8 cellular contexts compared by ENCODE assay signal in genomic region chr4:15756361-15756861, GRCh38. TPM values are rescaled to one million over a fixed set of nuclear protein-coding genes. Genes with fewer than 3 reads are reported as not detected.
A peak's percentile ranks its signal among the peaks of the same experiment; 100 is the strongest.
DNase-seq lines count a peak whose midpoint lies in the region; ATAC-seq and TF ChIP-seq lines count a peak whose summit lies in the region.

No MANE protein-coding gene starts in this region.

- 70% methylated on average over 6 of the region's 6 CpGs for WGBS in esophagus muscularis mucosa

- peak; percentile 92 for DNase-seq in activated CD4-positive, alpha-beta T cell treated with anti-CD3 and anti-CD28 coated beads, Interleukin-2, amount 10 ng/mL, durations not matched to agents 24 days and 14 days
- peak; percentile 49 to 84 for DNase-seq in stimulated activated effector memory CD8-positive, alpha-beta T cell treated with anti-CD3 and anti-CD28 coated beads, Interleukin-12 subunit alpha, Interleukin-12 subunit beta, amount 100 ng/mL, for 72 hours (ENCODE audit: low spot score in 2 of 2)
- DNase-seq in progenitor cell of endocrine pancreas (ENCODE audit: low spot score, unreplicated experiment) (no peak), esophagus muscularis mucosa (ENCODE audit: extremely low spot score) (no peak)

- H3K27me3 Mint-ChIP-seq in activated CD4-positive, alpha-beta T cell treated with anti-CD3 and anti-CD28 coated beads, Interleukin-2, amount 10 ng/mL, durations not matched to agents 24 days and 14 days, result no peaks in the 10 kb centered on the region
- no peaks in the 10 kb centered on the region for H3K27me3 Mint-ChIP-seq in progenitor cell of endocrine pancreas

- peak overlapping the region; percentile 94 for H3K27ac Mint-ChIP-seq in activated CD4-positive, alpha-beta T cell treated with anti-CD3 and anti-CD28 coated beads, Interleukin-2, amount 10 ng/mL, durations not matched to agents 24 days and 14 days
- H3K27ac Mint-ChIP-seq in stimulated activated effector memory CD8-positive, alpha-beta T cell treated with anti-CD3 and anti-CD28 coated beads, Interleukin-12 subunit alpha, Interleukin-12 subunit beta, amount 100 ng/mL, for 72 hours, result peak overlapping the region; percentile 48
- H3K27ac Mint-ChIP-seq in progenitor cell of endocrine pancreas, result no peak overlapping the region

- TF ChIP-seq EP300 in esophagus muscularis mucosa (IDR thresholded peaks at IDR 0.05), result no peak

- no peak for TF ChIP-seq POLR2A in esophagus muscularis mucosa (IDR thresholded peaks at IDR 0.05; ENCODE audit: low read depth)

- no peaks in the 10 kb centered on the region for H3K36me3 ChIP-seq in KOPT-K1 (ENCODE audit: insufficient read depth, low read length)
- no peaks in the 10 kb centered on the region for H3K36me3 ChIP-seq in esophagus muscularis mucosa

- H3K9me3 ChIP-seq in KOPT-K1 (ENCODE audit: insufficient read depth, low read length, poor library complexity, severe bottlenecking) (no peaks in the 10 kb centered on the region), esophagus muscularis mucosa (no peaks in the 10 kb centered on the region)

- H3K4me1 ChIP-seq in esophagus muscularis mucosa, result peaks cover 0 to 7% (median 0%) of the 10 kb centered on the region in 4 donors

- ATAC-seq in GM21825 (IDR thresholded peaks at IDR 0.05; ENCODE audit: unreplicated experiment) (peak; percentile 83), esophagus mucosa (peak; percentile 72)
- ATAC-seq in stimulated activated effector memory CD8-positive, alpha-beta T cell treated with anti-CD3 and anti-CD28 coated beads, Interleukin-12 subunit alpha, Interleukin-12 subunit beta, amount 100 ng/mL, for 72 hours, result peak; percentile 91

- H3K4me3 ChIP-seq in GM08714 (ENCODE audit: low read length) (peak overlapping the region; percentile 53; the same call in 1 of the 2 replicates), esophagus muscularis mucosa (no peak overlapping the region)

- no peak for TF ChIP-seq CTCF in progenitor cell of endocrine pancreas (IDR thresholded peaks at IDR 0.05; ENCODE audit: unreplicated experiment)
- TF ChIP-seq CTCF in esophagus muscularis mucosa (IDR thresholded peaks at IDR 0.05), result no peak

- peak overlapping the region; percentile 77 for H3K4me3 Mint-ChIP-seq in activated CD4-positive, alpha-beta T cell treated with anti-CD3 and anti-CD28 coated beads, Interleukin-2, amount 10 ng/mL, durations not matched to agents 24 days and 14 days
- peak overlapping the region; percentile 57 for H3K4me3 Mint-ChIP-seq in stimulated activated effector memory CD8-positive, alpha-beta T cell treated with anti-CD3 and anti-CD28 coated beads, Interleukin-12 subunit alpha, Interleukin-12 subunit beta, amount 100 ng/mL, for 72 hours
- H3K4me3 Mint-ChIP-seq in progenitor cell of endocrine pancreas (ENCODE audit: low read depth), result no peak overlapping the region

- H3K27me3 ChIP-seq in esophagus muscularis mucosa, result no peaks in the 10 kb centered on the region

- H3K36me3 Mint-ChIP-seq in activated CD4-positive, alpha-beta T cell treated with anti-CD3 and anti-CD28 coated beads, Interleukin-2, amount 10 ng/mL, durations not matched to agents 24 days and 14 days (ENCODE audit: low read depth), result peaks cover 3% of the 10 kb centered on the region
- peaks cover 15% of the 10 kb centered on the region for H3K36me3 Mint-ChIP-seq in stimulated activated effector memory CD8-positive, alpha-beta T cell treated with anti-CD3 and anti-CD28 coated beads, Interleukin-12 subunit alpha, Interleukin-12 subunit beta, amount 100 ng/mL, for 72 hours
- no peaks in the 10 kb centered on the region for H3K36me3 Mint-ChIP-seq in progenitor cell of endocrine pancreas (ENCODE audit: insufficient read depth)

- H3K27ac ChIP-seq in KOPT-K1 (ENCODE audit: low read depth, low read length, poor library complexity, severe bottlenecking), result peak overlapping the region; percentile 84
- no peak overlapping the region for H3K27ac ChIP-seq in esophagus muscularis mucosa (replicated peaks in 1 of 4)

- H3K4me1 Mint-ChIP-seq in activated CD4-positive, alpha-beta T cell treated with anti-CD3 and anti-CD28 coated beads, Interleukin-2, amount 10 ng/mL, durations not matched to agents 24 days and 14 days, result peaks cover 51% of the 10 kb centered on the region
- peaks cover 41% of the 10 kb centered on the region for H3K4me1 Mint-ChIP-seq in stimulated activated effector memory CD8-positive, alpha-beta T cell treated with anti-CD3 and anti-CD28 coated beads, Interleukin-12 subunit alpha, Interleukin-12 subunit beta, amount 100 ng/mL, for 72 hours
- no peaks in the 10 kb centered on the region for H3K4me1 Mint-ChIP-seq in progenitor cell of endocrine pancreas (ENCODE audit: low read depth)

- no peaks in the 10 kb centered on the region for H3K9me3 Mint-ChIP-seq in activated CD4-positive, alpha-beta T cell treated with anti-CD3 and anti-CD28 coated beads, Interleukin-2, amount 10 ng/mL, durations not matched to agents 24 days and 14 days
- no peaks in the 10 kb centered on the region for H3K9me3 Mint-ChIP-seq in stimulated activated effector memory CD8-positive, alpha-beta T cell treated with anti-CD3 and anti-CD28 coated beads, Interleukin-12 subunit alpha, Interleukin-12 subunit beta, amount 100 ng/mL, for 72 hours
- no peaks in the 10 kb centered on the region for H3K9me3 Mint-ChIP-seq in progenitor cell of endocrine pancreas (ENCODE audit: low read depth)

- intact Hi-C loops in activated CD4-positive, alpha-beta T cell treated with anti-CD3 and anti-CD28 coated beads, Interleukin-2, amount 10 ng/mL, durations not matched to agents 24 days and 14 days (cut with micrococcal nuclease), result loop anchor here (1.0 to 5.0 kb wide), 7 partner anchors 10 to 1821 kb away; partner anchors contain the start of genes FAM200B, FBXL5 and LAP3
- intact Hi-C loops in esophagus muscularis mucosa (cut with DNase I), result no loop called here

RNA-seq across cellular contexts. Expression of gene CD38, which starts 21.7 kb away (rescaled TPM):
- 89.6 and 103 TPM in 2 replicates for total RNA-seq in activated CD4-positive, alpha-beta T cell treated with anti-CD3 and anti-CD28 coated beads, Interleukin-2, amount 10 ng/mL, durations not matched to agents 24 days and 14 days
- total RNA-seq in esophagus mucosa (2.6 TPM), progenitor cell of endocrine pancreas (not detected in 2 replicates), esophagus muscularis mucosa (1 to 10 TPM; 1.4 to 5.8 (median 2.6) TPM)

RNA-seq across cellular contexts. Expression of gene BST1, which starts 53.5 kb away (rescaled TPM):
- total RNA-seq in activated CD4-positive, alpha-beta T cell treated with anti-CD3 and anti-CD28 coated beads, Interleukin-2, amount 10 ng/mL, durations not matched to agents 24 days and 14 days, result 0.12 and 0.72 TPM in 2 replicates
- total RNA-seq in esophagus mucosa (0.80 TPM), progenitor cell of endocrine pancreas (0.38 TPM in 1 of 2 replicates, not detected in the other), esophagus muscularis mucosa (1 to 10 TPM; 2.5 to 6.0 (median 4.3) TPM)

Comparison
In these comparisons a context has a peak if more than half of its experiments do, and no peak if none do; other contexts are left out.
1. DNase-seq: peak in activated CD4-positive, alpha-beta T cell treated with anti-CD3 and anti-CD28 coated beads, Interleukin-2, amount 10 ng/mL, durations not matched to agents 24 days and 14 days (single experiment) and stimulated activated effector memory CD8-positive, alpha-beta T cell treated with anti-CD3 and anti-CD28 coated beads, Interleukin-12 subunit alpha, Interleukin-12 subunit beta, amount 100 ng/mL, for 72 hours (2 of 2); none in progenitor cell of endocrine pancreas (single experiment) and esophagus muscularis mucosa (single experiment).
2. RNA of gene CD38, which starts 21.7 kb away (total RNA-seq): 89.6 to 103 TPM in activated CD4-positive, alpha-beta T cell treated with anti-CD3 and anti-CD28 coated beads, Interleukin-2, amount 10 ng/mL, durations not matched to agents 24 days and 14 days; 1.4 to 5.8 TPM in esophagus muscularis mucosa, 2.6 TPM in esophagus mucosa (single experiment) and not detected in progenitor cell of endocrine pancreas; every median in the first group is over 10 times any median in the second.
3. Peak in every context shown above with its lines, with median percentiles within 50 percentile points of each other: ATAC-seq.